12 cellular contexts compared by ENCODE assay signal in the genomic region with DNA sequence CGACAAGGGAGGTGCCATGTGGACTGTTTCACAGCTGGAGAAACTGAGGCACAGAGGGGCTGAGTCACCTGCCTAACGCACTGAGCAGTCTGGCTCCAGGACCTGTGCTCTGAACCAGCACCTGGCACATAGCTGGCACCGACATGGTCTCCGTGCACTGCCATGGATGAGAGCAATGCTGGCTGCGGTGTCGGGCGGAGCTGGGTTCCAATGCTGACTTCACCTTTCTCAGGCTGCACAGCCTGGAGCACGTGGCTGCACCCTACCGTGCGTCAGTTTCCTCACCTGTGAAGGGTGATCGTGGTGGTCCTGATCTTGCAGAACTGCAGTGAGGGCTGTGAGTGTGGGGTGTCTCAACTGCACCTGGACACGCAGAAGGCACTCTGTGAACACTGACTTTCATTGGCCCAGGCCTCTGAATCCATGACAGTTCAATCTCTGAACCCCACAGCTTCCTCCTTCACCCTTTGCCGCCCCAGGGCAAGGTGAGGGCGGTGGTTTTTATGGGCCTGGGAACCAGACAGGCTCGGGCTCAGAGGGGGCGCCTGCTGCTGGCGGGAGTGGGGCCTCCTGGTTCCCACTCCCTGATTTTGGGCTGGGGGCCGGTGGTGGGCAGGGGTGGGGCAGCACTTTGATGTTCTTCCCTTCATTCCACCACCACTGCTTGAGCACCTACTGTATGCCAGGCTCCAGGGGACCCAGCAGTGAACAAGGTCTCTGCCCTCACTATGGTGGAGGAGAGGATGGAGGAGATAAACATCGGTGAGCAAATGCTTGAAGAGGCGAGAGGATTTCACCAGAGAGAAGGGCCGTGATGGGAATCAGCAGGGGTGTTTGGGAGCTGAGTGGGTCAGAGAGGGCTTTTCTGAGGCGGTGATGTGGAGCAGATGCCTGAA.
DNase-seq lines count a peak whose midpoint lies in the region; ATAC-seq and TF ChIP-seq lines count a peak whose summit lies in the region.
"Had no signal": no experiment of that assay in that cellular context is flagged by ENCODE, and none has a peak within 500 bp of the region (broad histone marks: within the 10 kb centered on the region; RNA-seq: fewer than 3 reads in every experiment).

No MANE protein-coding gene starts in this region.

- no peaks in the 10 kb centered on the region for H3K36me3 Mint-ChIP-seq in effector memory CD8-positive, alpha-beta T cell (ENCODE audit: insufficient read depth)

- no peak overlapping the region for H3K9ac ChIP-seq in muscle layer of colon (ENCODE audit: low read length)
- H3K9ac ChIP-seq: SK-N-SH had no signal

- TF ChIP-seq CTCF in thoracic aorta (IDR thresholded peaks at IDR 0.05) = no peak

- H3K27me3 Mint-ChIP-seq in effector memory CD8-positive, alpha-beta T cell = peaks cover 19 to 37% of the 10 kb centered on the region in 2 donors

- H3K4me1 Mint-ChIP-seq in effector memory CD8-positive, alpha-beta T cell (ENCODE audit: low read depth in 2 of 2) = peaks cover 0 to 7% of the 10 kb centered on the region in 2 donors

- TF ChIP-seq EP300 in Ishikawa (IDR thresholded peaks at IDR 0.05; ENCODE audit: borderline replicate concordance) = no peak

- no peaks in the 10 kb centered on the region for H3K27me3 ChIP-seq in muscle layer of colon (ENCODE audit: control insufficient read depth in 1 of 2, insufficient read depth in 2 of 2, low read length in 2 of 2)
- no peaks in the 10 kb centered on the region for H3K27me3 ChIP-seq in thoracic aorta (replicated peaks; ENCODE audit: insufficient read depth)

- H3K36me3 ChIP-seq in muscle layer of colon (ENCODE audit: insufficient read depth, low read length) = no peaks in the 10 kb centered on the region
- H3K36me3 ChIP-seq in thoracic aorta = no peaks in the 10 kb centered on the region

- H3K9me3 ChIP-seq in muscle layer of colon (ENCODE audit: low read length) (no peaks in the 10 kb centered on the region), thoracic aorta (no peaks in the 10 kb centered on the region)
- H3K9me3 ChIP-seq: SK-N-SH had no signal

- H3K4me3 ChIP-seq in muscle layer of colon (ENCODE audit: low read depth in 1 of 2, low read length in 2 of 2) (no peak overlapping the region), thoracic aorta (no peak overlapping the region)

- H3K27ac ChIP-seq in muscle layer of colon (ENCODE audit: low read depth, low read length) (peak overlapping the region; percentile 76), thoracic aorta (peak overlapping the region; percentile 62 to 71)

- H3K9me3 Mint-ChIP-seq in effector memory CD8-positive, alpha-beta T cell = no peaks in the 10 kb centered on the region

- no peak for TF ChIP-seq RAD21 in Ishikawa (IDR thresholded peaks at IDR 0.05; ENCODE audit: low read depth)

- H3K4me3 Mint-ChIP-seq in effector memory CD8-positive, alpha-beta T cell = no peak overlapping the region

- DNase-seq in effector memory CD8-positive, alpha-beta T cell = no peak
- no peak for DNase-seq in thoracic aorta (ENCODE audit: low spot score)
- DNase-seq in Kasumi-1 (lab: John Stamatoyannopoulos, UW) = no peak
- DNase-seq in HPDE6-E6E7 (ENCODE audit: extremely low spot score) = no peak
- no peak for DNase-seq in HuH-7 (ENCODE audit: low spot score)
- DNase-seq: activated T-cell treated with anti-CD3 and anti-CD28 coated beads for 4 hours, COR-L47, NCI-H524 treated with DMSO at 0.1 percent for 48 hours, SK-N-SH had no signal

- ATAC-seq in effector memory CD8-positive, alpha-beta T cell (replicated peaks) = no peak
- no peak for ATAC-seq in thoracic aorta (ENCODE audit: insufficient number of reproducible peaks, low FRiP score, low read depth)
- no peak for ATAC-seq in HG02678 (IDR thresholded peaks at IDR 0.05; ENCODE audit: unreplicated experiment)

- H3K27ac Mint-ChIP-seq in effector memory CD8-positive, alpha-beta T cell = peak overlapping the region; percentile 44 to 72

- H3K4me1 ChIP-seq in muscle layer of colon (ENCODE audit: insufficient read depth, low read length) (peaks cover 18% of the 10 kb centered on the region), thoracic aorta (ENCODE audit: control insufficient read depth in 1 of 2, low read depth in 2 of 2) (peaks cover 13 to 15% of the 10 kb centered on the region in 2 donors)

TF ChIP-seq in Ishikawa, 13 proteins besides CTCF, POLR2A, EP300 and RAD21:
- TF ChIP-seq, protein P1, sequence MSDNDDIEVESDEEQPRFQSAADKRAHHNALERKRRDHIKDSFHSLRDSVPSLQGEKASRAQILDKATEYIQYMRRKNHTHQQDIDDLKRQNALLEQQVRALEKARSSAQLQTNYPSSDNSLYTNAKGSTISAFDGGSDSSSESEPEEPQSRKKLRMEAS (IDR thresholded peaks at IDR 0.05) = peak; percentile 62; the same call in 1 of the 2 replicates
- TF ChIP-seq FOXM1 (IDR thresholded peaks at IDR 0.05; ENCODE audit: borderline replicate concordance, low read depth) (no peak), TAF1 (IDR thresholded peaks at IDR 0.05; ENCODE audit: low read depth) (no peak), CEBPB (IDR thresholded peaks at IDR 0.05) (no peak)
